In genomic region chr14:90814806-90815566, GRCh38 we compare ENCODE assay signal across 9 cellular contexts. TPM values are rescaled to one million over a fixed set of nuclear protein-coding genes. Genes with fewer than 3 reads are reported as not detected.
DNase-seq lines count a peak whose midpoint lies in the region; ATAC-seq and TF ChIP-seq lines count a peak whose summit lies in the region.
"Had no signal": no experiment of that assay in that cellular context is flagged by ENCODE, and none has a peak within 500 bp of the region (broad histone marks: within the 10 kb centered on the region; RNA-seq: fewer than 3 reads in every experiment).

No MANE protein-coding gene starts in this region.

- WGBS in psoas muscle, 3 donors: 56 to 65% (median 59%) methylated on average over 12 of the region's 12 CpGs

- peaks cover 16% of the 10 kb centered on the region for H3K4me1 ChIP-seq in DND-41 (ENCODE audit: insufficient read depth, low read length)
- H3K4me1 ChIP-seq in RWPE2 (ENCODE audit: insufficient read depth, poor library complexity, severe bottlenecking): no peaks in the 10 kb centered on the region
- H3K4me1 ChIP-seq in psoas muscle: peaks cover 21% of the 10 kb centered on the region

- H3K36me3 ChIP-seq in DND-41 (ENCODE audit: insufficient read depth, low read length): no peaks in the 10 kb centered on the region
- H3K36me3 ChIP-seq in RWPE2 (ENCODE audit: low read depth): no peaks in the 10 kb centered on the region
- H3K36me3 ChIP-seq in psoas muscle (ENCODE audit: insufficient read depth in 1 of 2, low read depth in 1 of 2): no peaks in the 10 kb centered on the region

- intact Hi-C loops in psoas muscle (cut with DNase I): loop anchor here in 1 of 2 donors (5.0 kb wide), 1 partner anchor 53 kb away; no protein-coding TSS in a partner anchor

- peak overlapping the region; percentile 51 for H3K9ac ChIP-seq in DND-41 (ENCODE audit: low read depth, low read length)

- H4K20me1 ChIP-seq in DND-41 (ENCODE audit: insufficient read depth, low read length): peaks cover 3% of the 10 kb centered on the region; the same call in 1 of the 2 replicates

- H3K4me2 ChIP-seq in DND-41 (ENCODE audit: insufficient read depth, low read length): peak overlapping the region; percentile 59

- no peak overlapping the region for H3K27ac ChIP-seq in DND-41 (ENCODE audit: low read length)
- no peak overlapping the region for H3K27ac ChIP-seq in RWPE2 (ENCODE audit: poor library complexity, severe bottlenecking)
- peak overlapping the region; percentile 63 for H3K27ac ChIP-seq in psoas muscle

- H3K79me2 ChIP-seq in DND-41 (ENCODE audit: insufficient read depth, low read length): no peaks in the 10 kb centered on the region

- peaks cover 15% of the 10 kb centered on the region for H3K27me3 ChIP-seq in DND-41 (ENCODE audit: insufficient read depth, low read length, poor library complexity)
- H3K27me3 ChIP-seq in RWPE2 (ENCODE audit: insufficient read depth, poor library complexity, severe bottlenecking): no peaks in the 10 kb centered on the region
- H3K27me3 ChIP-seq in psoas muscle (ENCODE audit: insufficient read depth in 3 of 3, low read length in 2 of 3): no peaks in the 10 kb centered on the region

- no peaks in the 10 kb centered on the region for H3K9me3 ChIP-seq in DND-41 (ENCODE audit: insufficient read depth, low read length, severe bottlenecking)
- no peaks in the 10 kb centered on the region for H3K9me3 ChIP-seq in RWPE2 (ENCODE audit: severe bottlenecking)
- H3K9me3 ChIP-seq in psoas muscle: no peaks in the 10 kb centered on the region

- 0 out of 2 replicates have a peak overlapping the region, but pooled peaks have one; percentile 3 for H2AFZ ChIP-seq in DND-41 (ENCODE audit: low read depth, low read length)

- no peak for ATAC-seq in DND-41 (ENCODE audit: insufficient read depth, low read depth)
- no peak for ATAC-seq in RWPE2 (ENCODE audit: low read depth)
- ATAC-seq in psoas muscle: no peak
- ATAC-seq in HG02763 (IDR thresholded peaks at IDR 0.05; ENCODE audit: unreplicated experiment): no peak
- ATAC-seq in HG03196 (IDR thresholded peaks at IDR 0.05; ENCODE audit: unreplicated experiment): no peak
- no peak for ATAC-seq in HG03108 (IDR thresholded peaks at IDR 0.05; ENCODE audit: unreplicated experiment)

- H3K4me3 ChIP-seq in DND-41 (ENCODE audit: low read depth in 1 of 2, low read length in 2 of 2): peak overlapping the region in 1 of 2 experiments; percentile 59; a peak in 2 of 4 replicates
- H3K4me3 ChIP-seq in RWPE2 (ENCODE audit: severe bottlenecking): peak overlapping the region; percentile 47
- peak overlapping the region; percentile 74 for H3K4me3 ChIP-seq in fibroblast of mammary gland (ENCODE audit: control insufficient read depth, low read depth, low read length)
- peak overlapping the region; percentile 85 for H3K4me3 ChIP-seq in psoas muscle

- TF ChIP-seq CTCF in DND-41 (IDR thresholded peaks at IDR 0.05; ENCODE audit: borderline replicate concordance, extremely low read depth, low read length, poor library complexity, severe bottlenecking) (no peak), RWPE2 (IDR thresholded peaks at IDR 0.05; ENCODE audit: poor library complexity, severe bottlenecking) (no peak), fibroblast of mammary gland (conservative IDR thresholded peaks at IDR 0.05; ENCODE audit: control insufficient read depth, insufficient read depth, low read depth, low read length) (no peak), psoas muscle (IDR thresholded peaks at IDR 0.05) (no peak)

- DNase-seq in DND-41 (no peak), RWPE2 (ENCODE audit: low spot score) (no peak), fibroblast of mammary gland (ENCODE audit: low read depth) (no peak), psoas muscle (no peak), NOMO-1 (lab: John Stamatoyannopoulos, UW; ENCODE audit: unreplicated experiment in 2 of 2) (no peak)
- DNase-seq: effector memory CD4-positive, alpha-beta T cell had no signal

RNA-seq across cellular contexts. Expression of gene TTC7B, which starts 1.2 kb away (rescaled TPM):
- total RNA-seq in psoas muscle: 10 to 100 TPM; 59.0 to 97.0 (median 75.3) TPM
- 10 to 100 TPM; 18.9 to 38.0 (median 30.2) TPM for polyA plus RNA-seq in psoas muscle
